Comparison of ENCODE assay signal across 30 cellular contexts in genomic region chr4:140926672-140927071, GRCh38.
DNase-seq lines count a peak whose midpoint lies in the region; ATAC-seq and TF ChIP-seq lines count a peak whose summit lies in the region.
"Had no signal": no experiment of that assay in that cellular context is flagged by ENCODE, and none has a peak within 500 bp of the region (broad histone marks: within the 10 kb centered on the region; RNA-seq: fewer than 3 reads in every experiment).

No MANE protein-coding gene starts in this region.

- no peaks in the 10 kb centered on the region for H3K27me3 Mint-ChIP-seq in mesothelial cell of epicardium (ENCODE audit: low read depth)

- no peak overlapping the region for H2BK5ac ChIP-seq in IMR-90 (ENCODE audit: low read depth, low read length, poor library complexity, severe bottlenecking)

- no peak overlapping the region for H2BK120ac ChIP-seq in IMR-90 (ENCODE audit: low read depth, low read length)

- H3K18ac ChIP-seq in IMR-90 (ENCODE audit: low read depth, low read length): no peak overlapping the region

- H2AK9ac ChIP-seq in IMR-90 (replicated peaks; ENCODE audit: low read depth, low read length, poor library complexity): no peak overlapping the region

- no peak overlapping the region for H2AFZ ChIP-seq in IMR-90 (replicated peaks; ENCODE audit: low read length, poor library complexity)
- H2AFZ ChIP-seq: parathyroid adenoma had no signal

- H3K9me1 ChIP-seq in IMR-90 (ENCODE audit: insufficient read depth, low read length): no peaks in the 10 kb centered on the region

- no peak overlapping the region for H2BK15ac ChIP-seq in IMR-90 (ENCODE audit: low read depth, low read length)

- CTCF ChIA-PET in IMR-90 (lab: Yijun Ruan, JAX): interaction anchor here (0.8 kb wide), 1 partner anchor 26 kb away, joined by 3 read pairs; no protein-coding TSS in a partner anchor

- POLR2A ChIA-PET in IMR-90 (lab: Charles Lee; ENCODE audit: unreplicated experiment): interaction anchor here (0.6 kb wide), 1 partner anchor 11 kb away, joined by 4 read pairs; no protein-coding TSS in a partner anchor

- H3K79me1 ChIP-seq in IMR-90 (ENCODE audit: low read depth in 1 of 2, low read length in 2 of 2): no peaks in the 10 kb centered on the region

- H3K4ac ChIP-seq in IMR-90 (ENCODE audit: low read depth, low read length): no peak overlapping the region

- TF ChIP-seq RAD21 in IMR-90 (IDR thresholded peaks at IDR 0.05; ENCODE audit: low read length): no peak

- BruUV-seq in IMR-90 (replicated peaks; lab: Mats Ljungman, UMichigan): no TSS peak

- H4K20me1 ChIP-seq in IMR-90 (ENCODE audit: insufficient read depth, low read length): no peaks in the 10 kb centered on the region
- H4K20me1 ChIP-seq: BLaER1 treated with 17β-estradiol and CSF1 and Interleukin-3, amounts not matched to agents 10 nM and 100 nM had no signal

- no peak overlapping the region for H3K9ac ChIP-seq in IMR-90 (ENCODE audit: low read depth, low read length)
- H3K9ac ChIP-seq: BLaER1 treated with 17β-estradiol and CSF1 and Interleukin-3, amounts not matched to agents 10 nM and 100 nM; parathyroid adenoma had no signal

- peak overlapping the region; percentile 31 for H3K27ac Mint-ChIP-seq in mesothelial cell of epicardium
- H3K27ac Mint-ChIP-seq: activated naive CD8-positive, alpha-beta T cell treated with anti-CD3 and anti-CD28 coated beads, Interleukin-2, amount 50 U/mL, for 24 hours; activated T-cell treated with anti-CD3 and anti-CD28 coated beads, Interleukin-2, amount 50 U/mL, for 72 hours; memory B cell; T-helper 17 cell had no signal

- peaks cover 15% of the 10 kb centered on the region for H3K4me1 Mint-ChIP-seq in mesothelial cell of epicardium
- H3K4me1 Mint-ChIP-seq: activated naive CD8-positive, alpha-beta T cell treated with anti-CD3 and anti-CD28 coated beads, Interleukin-2, amount 50 U/mL, for 24 hours; memory B cell; T-helper 17 cell had no signal

- no peak overlapping the region for H2BK20ac ChIP-seq in IMR-90 (ENCODE audit: low read depth, low read length)

- no peak overlapping the region for H2AK5ac ChIP-seq in IMR-90 (ENCODE audit: low read depth, low read length)

- dilution Hi-C loops in IMR-90 (cut with HindIII; ENCODE audit: low sequenced_read_pairs, unreplicated experiment): no loop called here

- peaks cover 12% of the 10 kb centered on the region for H3K36me3 Mint-ChIP-seq in mesothelial cell of epicardium
- H3K36me3 Mint-ChIP-seq: memory B cell had no signal

- H3K4me1 ChIP-seq in IMR-90 (ENCODE audit: control insufficient read depth, insufficient read depth, low read length): no peaks in the 10 kb centered on the region
- H3K4me1 ChIP-seq: parathyroid adenoma, suprapubic skin had no signal

- H3K27me3 ChIP-seq in IMR-90 (ENCODE audit: control insufficient read depth, insufficient read depth, low read length) (no peaks in the 10 kb centered on the region), brain microvascular endothelial cell (replicated peaks) (no peaks in the 10 kb centered on the region)
- H3K27me3 ChIP-seq: BLaER1 treated with 17β-estradiol and CSF1 and Interleukin-3, amounts not matched to agents 10 nM and 100 nM; dorsolateral prefrontal cortex; SJSA1; suprapubic skin had no signal

- no peaks in the 10 kb centered on the region for H3K9me3 ChIP-seq in IMR-90 (ENCODE audit: control insufficient read depth, insufficient read depth, low read length)
- H3K9me3 ChIP-seq: A549; BLaER1 treated with 17β-estradiol and CSF1 and Interleukin-3, amounts not matched to agents 10 nM and 100 nM; SJSA1; suprapubic skin had no signal

- H3K56ac ChIP-seq in IMR-90 (ENCODE audit: extremely low read depth, insufficient read depth, low read length): no peak overlapping the region

- TF ChIP-seq POLR2A in IMR-90 (IDR thresholded peaks at IDR 0.05; ENCODE audit: low read depth, low read length): no peak

- in situ Hi-C loops in IMR-90 (cut with MboI; ENCODE audit: low sequenced_read_pairs): no loop called here
- in situ Hi-C loops in brain microvascular endothelial cell (cut with HindIII; ENCODE audit: low pct_ligation_motif_present, low sequenced_read_pairs): no loop called here

- H3K4me3 ChIP-seq in IMR-90 (ENCODE audit: insufficient read depth, low read depth, low read length) (no peak overlapping the region), brain microvascular endothelial cell (ENCODE audit: low read depth, low read length) (no peak overlapping the region)
- H3K4me3 ChIP-seq: A549; BLaER1 treated with 17β-estradiol and CSF1 and Interleukin-3, amounts not matched to agents 10 nM and 100 nM; dorsolateral prefrontal cortex; SJSA1; smooth muscle cell; suprapubic skin had no signal

- intact Hi-C loops in IMR-90 (cut with micrococcal nuclease): no loop called here

- H3K36me3 ChIP-seq in IMR-90 (ENCODE audit: control insufficient read depth, insufficient read depth, low read length) (no peaks in the 10 kb centered on the region), brain microvascular endothelial cell (replicated peaks) (no peaks in the 10 kb centered on the region)
- H3K36me3 ChIP-seq: BLaER1 treated with 17β-estradiol and CSF1 and Interleukin-3, amounts not matched to agents 10 nM and 100 nM; SJSA1; suprapubic skin had no signal

- no peak overlapping the region for H3K14ac ChIP-seq in IMR-90 (replicated peaks; ENCODE audit: low read depth, low read length)

- no peak overlapping the region for H4K91ac ChIP-seq in IMR-90 (ENCODE audit: insufficient read depth, low read depth, low read length)

- no peak overlapping the region for H3K23ac ChIP-seq in IMR-90 (ENCODE audit: low read depth, low read length)

- peak; percentile 87 for ATAC-seq in IMR-90 (ENCODE audit: low read depth)
- no peak for ATAC-seq in GM21360 (IDR thresholded peaks at IDR 0.05; ENCODE audit: unreplicated experiment)
- ATAC-seq in HG03457 (IDR thresholded peaks at IDR 0.05; ENCODE audit: unreplicated experiment): no peak
- ATAC-seq: A549; activated naive CD8-positive, alpha-beta T cell treated with anti-CD3 and anti-CD28 coated beads, Interleukin-2, amount 50 U/mL, for 24 hours; activated T-cell treated with anti-CD3 and anti-CD28 coated beads, Interleukin-2, amount 50 U/mL, for 72 hours; left lobe of liver; T-helper 17 cell had no signal

- no peaks in the 10 kb centered on the region for H3K9me3 Mint-ChIP-seq in mesothelial cell of epicardium
- H3K9me3 Mint-ChIP-seq: activated naive CD8-positive, alpha-beta T cell treated with anti-CD3 and anti-CD28 coated beads, Interleukin-2, amount 50 U/mL, for 24 hours; memory B cell; neural crest cell had no signal

- no peak overlapping the region for H3K4me3 Mint-ChIP-seq in mesothelial cell of epicardium
- H3K4me3 Mint-ChIP-seq: activated naive CD8-positive, alpha-beta T cell treated with anti-CD3 and anti-CD28 coated beads, Interleukin-2, amount 50 U/mL, for 24 hours; activated T-cell treated with anti-CD3 and anti-CD28 coated beads, Interleukin-2, amount 50 U/mL, for 72 hours; memory B cell; neural crest cell; T-helper 17 cell had no signal

- H3K4me2 ChIP-seq in IMR-90 (ENCODE audit: low read depth, low read length): no peak overlapping the region; the same call in 1 of the 2 replicates
- H3K4me2 ChIP-seq: A549; BLaER1 treated with 17β-estradiol and CSF1 and Interleukin-3, amounts not matched to agents 10 nM and 100 nM; smooth muscle cell had no signal

- H3K27ac ChIP-seq in IMR-90 (ENCODE audit: insufficient read depth, low read length) (no peak overlapping the region), brain microvascular endothelial cell (peak overlapping the region; percentile 21)
- H3K27ac ChIP-seq: A549; BLaER1 treated with 17β-estradiol and CSF1 and Interleukin-3, amounts not matched to agents 10 nM and 100 nM; dorsolateral prefrontal cortex; parathyroid adenoma; RWPE1; SJSA1; suprapubic skin had no signal

- TF ChIP-seq CTCF in IMR-90 (conservative IDR thresholded peaks at IDR 0.05; ENCODE audit: low read depth, low read length) (no peak), brain microvascular endothelial cell (IDR thresholded peaks at IDR 0.05; ENCODE audit: low read depth, low read length, missing control alignments) (no peak), mesothelial cell of epicardium (IDR thresholded peaks at IDR 0.05; ENCODE audit: unreplicated experiment) (no peak)

- no peak overlapping the region for H4K8ac ChIP-seq in IMR-90 (ENCODE audit: low read depth in 2 of 2, low read length in 2 of 2)

- peak; percentile 60 for DNase-seq in AG20443 (ENCODE audit: low spot score)
- peak; percentile 45 for DNase-seq in IMR-90
- no peak for DNase-seq in brain microvascular endothelial cell
- DNase-seq in mesothelial cell of epicardium (ENCODE audit: low spot score in 2 of 2, unreplicated experiment in 2 of 2): no peak
- no peak for DNase-seq in NCI-H146 treated with DMSO at 0.1 percent for 48 hours (lab: John Stamatoyannopoulos, UW; ENCODE audit: unreplicated experiment)
- DNase-seq in activated CD4-positive, alpha-beta T cell treated with anti-CD3 and anti-CD28 coated beads for 48 hours: no peak
- DNase-seq: activated CD4-positive, alpha-beta T cell treated with anti-CD3 and anti-CD28 coated beads, Interleukin-2, amount 50 U/mL, for 48 hours; activated CD4-positive, CD25-positive, alpha-beta regulatory T cell; activated naive CD4-positive, alpha-beta T cell; activated naive CD8-positive, alpha-beta T cell treated with anti-CD3 and anti-CD28 coated beads, Interleukin-2, amount 50 U/mL, for 24 hours; activated T-cell treated with anti-CD3 and anti-CD28 coated beads, Interleukin-2, amount 50 U/mL, for 72 hours; DMS153; dorsolateral prefrontal cortex; NCI-H1694; NCI-H82; retina; stimulated activated naive CD4-positive, alpha-beta T cell; T-helper 17 cell had no signal

- H4K5ac ChIP-seq in IMR-90 (ENCODE audit: low read depth, low read length): no peak overlapping the region

- 100% methylated on average over 1 of the region's 2 CpGs; no CpG with 5 or more reads in 1 of the 2 experiments for WGBS in IMR-90 (ENCODE audit: extremely low coverage in 2 of 2, insufficient read length in 1 of 2), 2 experiments

TF ChIP-seq in IMR-90, 13 proteins besides CTCF, POLR2A, EP300 and RAD21 (continues in another document):
- no peak for TF ChIP-seq USF2 (IDR thresholded peaks at IDR 0.05; ENCODE audit: low read depth, low read length)
- no peak for TF ChIP-seq MAZ (IDR thresholded peaks at IDR 0.05; ENCODE audit: borderline replicate concordance, low read depth, low read length)
- no peak for TF ChIP-seq MAFK (IDR thresholded peaks at IDR 0.05; ENCODE audit: low read depth, low read length)
- no peak for TF ChIP-seq RCOR1 (IDR thresholded peaks at IDR 0.05; ENCODE audit: insufficient replicate concordance, low read length)
- no peak for TF ChIP-seq CEBPB (IDR thresholded peaks at IDR 0.05; ENCODE audit: low read depth, low read length)

Comparison
In these comparisons a context has a peak if more than half of its experiments do, and no peak if none do; other contexts are left out.
1. DNase-seq: peak in AG20443 (single experiment) and IMR-90 (single experiment); none in brain microvascular endothelial cell (single experiment), mesothelial cell of epicardium (0 of 2), NCI-H146 treated with DMSO at 0.1 percent for 48 hours (single experiment) and activated CD4-positive, alpha-beta T cell treated with anti-CD3 and anti-CD28 coated beads for 48 hours (single experiment).